ENCODE assay signal across 2 cellular contexts in the genomic region with DNA sequence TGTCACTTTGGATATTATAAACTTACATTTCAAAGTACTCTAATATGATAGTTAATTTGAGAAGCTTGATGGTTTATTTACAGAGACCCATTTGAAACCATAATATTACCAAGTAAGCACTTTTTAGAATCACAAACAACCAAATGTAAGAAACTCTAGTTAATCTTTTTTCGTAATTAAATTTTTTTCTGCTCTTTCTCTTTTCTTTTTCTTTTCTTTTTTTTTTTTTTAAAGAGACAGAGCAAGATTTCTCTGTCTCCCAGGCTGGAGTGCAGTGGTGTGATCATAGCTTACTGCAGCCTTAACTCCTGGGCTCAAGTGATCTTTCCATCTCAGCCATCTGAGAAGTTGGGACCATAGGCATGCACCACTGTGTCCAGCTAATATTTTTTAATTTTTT.
TF ChIP-seq lines count a peak whose summit lies in the region.

No MANE protein-coding gene starts in this region.

TF ChIP-seq in HEK293, 187 proteins besides CTCF, POLR2A, EP300 and RAD21:
- TF ChIP-seq, protein P1, sequence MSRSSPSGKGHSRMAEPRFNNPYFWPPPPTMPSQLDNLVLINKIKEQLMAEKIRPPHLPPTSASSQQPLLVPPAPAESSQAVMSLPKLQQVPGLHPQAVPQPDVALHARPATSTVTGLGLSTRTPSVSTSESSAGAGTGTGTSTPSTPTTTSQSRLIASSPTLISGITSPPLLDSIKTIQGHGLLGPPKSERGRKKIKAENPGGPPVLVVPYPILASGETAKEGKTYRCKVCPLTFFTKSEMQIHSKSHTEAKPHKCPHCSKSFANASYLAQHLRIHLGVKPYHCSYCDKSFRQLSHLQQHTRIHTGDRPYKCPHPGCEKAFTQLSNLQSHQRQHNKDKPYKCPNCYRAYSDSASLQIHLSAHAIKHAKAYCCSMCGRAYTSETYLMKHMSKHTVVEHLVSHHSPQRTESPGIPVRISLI (tag by site-specific recombination; IDR thresholded peaks at IDR 0.05) = peak; percentile 73; the same call in 1 of the 2 replicates
- no peak; the same call in 1 of the 2 replicates for TF ChIP-seq ZXDB (tag by site-specific recombination; IDR thresholded peaks at IDR 0.05)

TF ChIP-seq in K562, 482 proteins besides CTCF, POLR2A, EP300 and RAD21 (continued from another document and continues in another):
- TF ChIP-seq, protein P2, sequence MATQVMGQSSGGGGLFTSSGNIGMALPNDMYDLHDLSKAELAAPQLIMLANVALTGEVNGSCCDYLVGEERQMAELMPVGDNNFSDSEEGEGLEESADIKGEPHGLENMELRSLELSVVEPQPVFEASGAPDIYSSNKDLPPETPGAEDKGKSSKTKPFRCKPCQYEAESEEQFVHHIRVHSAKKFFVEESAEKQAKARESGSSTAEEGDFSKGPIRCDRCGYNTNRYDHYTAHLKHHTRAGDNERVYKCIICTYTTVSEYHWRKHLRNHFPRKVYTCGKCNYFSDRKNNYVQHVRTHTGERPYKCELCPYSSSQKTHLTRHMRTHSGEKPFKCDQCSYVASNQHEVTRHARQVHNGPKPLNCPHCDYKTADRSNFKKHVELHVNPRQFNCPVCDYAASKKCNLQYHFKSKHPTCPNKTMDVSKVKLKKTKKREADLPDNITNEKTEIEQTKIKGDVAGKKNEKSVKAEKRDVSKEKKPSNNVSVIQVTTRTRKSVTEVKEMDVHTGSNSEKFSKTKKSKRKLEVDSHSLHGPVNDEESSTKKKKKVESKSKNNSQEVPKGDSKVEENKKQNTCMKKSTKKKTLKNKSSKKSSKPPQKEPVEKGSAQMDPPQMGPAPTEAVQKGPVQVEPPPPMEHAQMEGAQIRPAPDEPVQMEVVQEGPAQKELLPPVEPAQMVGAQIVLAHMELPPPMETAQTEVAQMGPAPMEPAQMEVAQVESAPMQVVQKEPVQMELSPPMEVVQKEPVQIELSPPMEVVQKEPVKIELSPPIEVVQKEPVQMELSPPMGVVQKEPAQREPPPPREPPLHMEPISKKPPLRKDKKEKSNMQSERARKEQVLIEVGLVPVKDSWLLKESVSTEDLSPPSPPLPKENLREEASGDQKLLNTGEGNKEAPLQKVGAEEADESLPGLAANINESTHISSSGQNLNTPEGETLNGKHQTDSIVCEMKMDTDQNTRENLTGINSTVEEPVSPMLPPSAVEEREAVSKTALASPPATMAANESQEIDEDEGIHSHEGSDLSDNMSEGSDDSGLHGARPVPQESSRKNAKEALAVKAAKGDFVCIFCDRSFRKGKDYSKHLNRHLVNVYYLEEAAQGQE (CRISPR knock-in tag; IDR thresholded peaks at IDR 0.05; ENCODE audit: low read depth) = no peak
- TF ChIP-seq, protein P3, sequence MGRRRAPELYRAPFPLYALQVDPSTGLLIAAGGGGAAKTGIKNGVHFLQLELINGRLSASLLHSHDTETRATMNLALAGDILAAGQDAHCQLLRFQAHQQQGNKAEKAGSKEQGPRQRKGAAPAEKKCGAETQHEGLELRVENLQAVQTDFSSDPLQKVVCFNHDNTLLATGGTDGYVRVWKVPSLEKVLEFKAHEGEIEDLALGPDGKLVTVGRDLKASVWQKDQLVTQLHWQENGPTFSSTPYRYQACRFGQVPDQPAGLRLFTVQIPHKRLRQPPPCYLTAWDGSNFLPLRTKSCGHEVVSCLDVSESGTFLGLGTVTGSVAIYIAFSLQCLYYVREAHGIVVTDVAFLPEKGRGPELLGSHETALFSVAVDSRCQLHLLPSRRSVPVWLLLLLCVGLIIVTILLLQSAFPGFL (CRISPR knock-in tag; IDR thresholded peaks at IDR 0.05) = no peak
- TF ChIP-seq POU5F1 (IDR thresholded peaks at IDR 0.05; ENCODE audit: borderline replicate concordance, low read depth, low read length, partially characterized antibody) (no peak), SMAD3 (CRISPR knock-in tag; conservative IDR thresholded peaks at IDR 0.05) (no peak), WHSC1 (IDR thresholded peaks at IDR 0.05; ENCODE audit: low read length) (no peak), ZNF197 (CRISPR knock-in tag; IDR thresholded peaks at IDR 0.05; ENCODE audit: low read depth) (no peak), ARID2 (IDR thresholded peaks at IDR 0.05) (no peak), FOXA3 (CRISPR knock-in tag; conservative IDR thresholded peaks at IDR 0.05 in 1 of 2, IDR thresholded peaks at IDR 0.05 in 1 of 2) (no peak), PCBP1 (IDR thresholded peaks at IDR 0.05; ENCODE audit: low read depth, low read length, poor library complexity, severe bottlenecking) (no peak), ZBED1 (IDR thresholded peaks at IDR 0.05) (no peak), HSF4 (CRISPR knock-in tag; IDR thresholded peaks at IDR 0.05; ENCODE audit: borderline replicate concordance) (no peak), ZNF212 (CRISPR knock-in tag; IDR thresholded peaks at IDR 0.05) (no peak), ZNF217 (CRISPR knock-in tag; IDR thresholded peaks at IDR 0.05) (no peak), ZNF354B (CRISPR knock-in tag; IDR thresholded peaks at IDR 0.05) (no peak), ZNF586 (CRISPR knock-in tag; conservative IDR thresholded peaks at IDR 0.05) (no peak), MAFF (IDR thresholded peaks at IDR 0.05; ENCODE audit: low read length) (peak; percentile 16; the same call in 1 of the 2 replicates), GTF2E2 (tag; IDR thresholded peaks at IDR 0.05) (no peak), RBM34 (IDR thresholded peaks at IDR 0.05; ENCODE audit: borderline replicate concordance, insufficient read depth, low read length) (no peak), CREBBP (IDR thresholded peaks at IDR 0.05; ENCODE audit: low read depth, low read length) (no peak), XRCC4 (IDR thresholded peaks at IDR 0.05; ENCODE audit: extremely low read depth, insufficient read depth, insufficient read length) (no peak), MAFK (IDR thresholded peaks at IDR 0.05; ENCODE audit: low read length) (0 out of 2 replicates have a peak, but pooled peaks have one; percentile 9), GTF2F1 (IDR thresholded peaks at IDR 0.05; ENCODE audit: low read depth, low read length) (no peak), C11orf30 (IDR thresholded peaks at IDR 0.05; ENCODE audit: low read depth) (peak; percentile 76), SIRT6 (IDR thresholded peaks at IDR 0.05; ENCODE audit: low read depth, low read length) (no peak), ZNF384 (IDR thresholded peaks at IDR 0.05; ENCODE audit: low read depth, low read length) (peak; percentile 72; the same call in 1 of the 2 replicates), BACH1 (tag; IDR thresholded peaks at IDR 0.05) (no peak), ZNF551 (CRISPR knock-in tag; IDR thresholded peaks at IDR 0.05) (no peak), SUPT5H (IDR thresholded peaks at IDR 0.05) (no peak), ZNF316 (IDR thresholded peaks at IDR 0.05) (peak; percentile 88), CCAR2 (IDR thresholded peaks at IDR 0.05; ENCODE audit: low read depth, low read length) (no peak), RAD51 (IDR thresholded peaks at IDR 0.05; ENCODE audit: borderline replicate concordance, low read depth) (no peak), ZNF175 (CRISPR knock-in tag; IDR thresholded peaks at IDR 0.05; ENCODE audit: low read depth) (no peak), ZSCAN29 (IDR thresholded peaks at IDR 0.05) (no peak), TCF7 (IDR thresholded peaks at IDR 0.05; ENCODE audit: borderline replicate concordance) (no peak), CTBP1 (IDR thresholded peaks at IDR 0.05; ENCODE audit: borderline replicate concordance) (no peak), CBX1 (IDR thresholded peaks at IDR 0.05; ENCODE audit: low read depth) (no peak), HDAC1 (IDR thresholded peaks at IDR 0.05) (no peak), GATAD2A (IDR thresholded peaks at IDR 0.05) (no peak), ZNF778 (CRISPR knock-in tag; IDR thresholded peaks at IDR 0.05) (no peak), MAFG (tag; conservative IDR thresholded peaks at IDR 0.05) (peak; percentile 49; the same call in 1 of the 2 replicates), GATA2 (CRISPR knock-in tag; IDR thresholded peaks at IDR 0.05) (no peak), MEF2D (tag; conservative IDR thresholded peaks at IDR 0.05; ENCODE audit: low read depth) (no peak), ZNF695 (CRISPR knock-in tag; IDR thresholded peaks at IDR 0.05) (no peak), ZNF239 (CRISPR knock-in tag; IDR thresholded peaks at IDR 0.05) (no peak), IFI16 (CRISPR knock-in tag; IDR thresholded peaks at IDR 0.05) (no peak), TAF9B (IDR thresholded peaks at IDR 0.05; ENCODE audit: partially characterized antibody) (no peak)
- TF ChIP-seq, protein P4, sequence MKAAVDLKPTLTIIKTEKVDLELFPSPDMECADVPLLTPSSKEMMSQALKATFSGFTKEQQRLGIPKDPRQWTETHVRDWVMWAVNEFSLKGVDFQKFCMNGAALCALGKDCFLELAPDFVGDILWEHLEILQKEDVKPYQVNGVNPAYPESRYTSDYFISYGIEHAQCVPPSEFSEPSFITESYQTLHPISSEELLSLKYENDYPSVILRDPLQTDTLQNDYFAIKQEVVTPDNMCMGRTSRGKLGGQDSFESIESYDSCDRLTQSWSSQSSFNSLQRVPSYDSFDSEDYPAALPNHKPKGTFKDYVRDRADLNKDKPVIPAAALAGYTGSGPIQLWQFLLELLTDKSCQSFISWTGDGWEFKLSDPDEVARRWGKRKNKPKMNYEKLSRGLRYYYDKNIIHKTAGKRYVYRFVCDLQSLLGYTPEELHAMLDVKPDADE (conservative IDR thresholded peaks at IDR 0.05; ENCODE audit: control insufficient read depth, low read depth, low read length) = no peak
- TF ChIP-seq, protein P5, sequence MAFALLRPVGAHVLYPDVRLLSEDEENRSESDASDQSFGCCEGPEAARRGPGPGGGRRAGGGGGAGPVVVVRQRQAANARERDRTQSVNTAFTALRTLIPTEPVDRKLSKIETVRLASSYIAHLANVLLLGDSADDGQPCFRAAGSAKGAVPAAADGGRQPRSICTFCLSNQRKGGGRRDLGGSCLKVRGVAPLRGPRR (CRISPR knock-in tag; IDR thresholded peaks at IDR 0.05) = no peak
- TF ChIP-seq, protein P6, sequence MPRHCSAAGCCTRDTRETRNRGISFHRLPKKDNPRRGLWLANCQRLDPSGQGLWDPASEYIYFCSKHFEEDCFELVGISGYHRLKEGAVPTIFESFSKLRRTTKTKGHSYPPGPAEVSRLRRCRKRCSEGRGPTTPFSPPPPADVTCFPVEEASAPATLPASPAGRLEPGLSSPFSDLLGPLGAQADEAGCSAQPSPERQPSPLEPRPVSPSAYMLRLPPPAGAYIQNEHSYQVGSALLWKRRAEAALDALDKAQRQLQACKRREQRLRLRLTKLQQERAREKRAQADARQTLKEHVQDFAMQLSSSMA (CRISPR knock-in tag; IDR thresholded peaks at IDR 0.05) = no peak
- TF ChIP-seq, protein P7, sequence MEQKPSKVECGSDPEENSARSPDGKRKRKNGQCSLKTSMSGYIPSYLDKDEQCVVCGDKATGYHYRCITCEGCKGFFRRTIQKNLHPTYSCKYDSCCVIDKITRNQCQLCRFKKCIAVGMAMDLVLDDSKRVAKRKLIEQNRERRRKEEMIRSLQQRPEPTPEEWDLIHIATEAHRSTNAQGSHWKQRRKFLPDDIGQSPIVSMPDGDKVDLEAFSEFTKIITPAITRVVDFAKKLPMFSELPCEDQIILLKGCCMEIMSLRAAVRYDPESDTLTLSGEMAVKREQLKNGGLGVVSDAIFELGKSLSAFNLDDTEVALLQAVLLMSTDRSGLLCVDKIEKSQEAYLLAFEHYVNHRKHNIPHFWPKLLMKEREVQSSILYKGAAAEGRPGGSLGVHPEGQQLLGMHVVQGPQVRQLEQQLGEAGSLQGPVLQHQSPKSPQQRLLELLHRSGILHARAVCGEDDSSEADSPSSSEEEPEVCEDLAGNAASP (IDR thresholded peaks at IDR 0.05) = no peak
- TF ChIP-seq, protein P8, sequence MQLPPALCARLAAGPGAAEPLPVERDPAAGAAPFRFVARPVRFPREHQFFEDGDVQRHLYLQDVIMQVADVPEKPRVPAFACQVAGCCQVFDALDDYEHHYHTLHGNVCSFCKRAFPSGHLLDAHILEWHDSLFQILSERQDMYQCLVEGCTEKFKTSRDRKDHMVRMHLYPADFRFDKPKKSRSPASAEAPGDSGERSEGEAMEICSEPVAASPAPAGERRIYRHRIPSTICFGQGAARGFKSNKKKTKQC (CRISPR knock-in tag; IDR thresholded peaks at IDR 0.05) = no peak
- TF ChIP-seq, protein P9, sequence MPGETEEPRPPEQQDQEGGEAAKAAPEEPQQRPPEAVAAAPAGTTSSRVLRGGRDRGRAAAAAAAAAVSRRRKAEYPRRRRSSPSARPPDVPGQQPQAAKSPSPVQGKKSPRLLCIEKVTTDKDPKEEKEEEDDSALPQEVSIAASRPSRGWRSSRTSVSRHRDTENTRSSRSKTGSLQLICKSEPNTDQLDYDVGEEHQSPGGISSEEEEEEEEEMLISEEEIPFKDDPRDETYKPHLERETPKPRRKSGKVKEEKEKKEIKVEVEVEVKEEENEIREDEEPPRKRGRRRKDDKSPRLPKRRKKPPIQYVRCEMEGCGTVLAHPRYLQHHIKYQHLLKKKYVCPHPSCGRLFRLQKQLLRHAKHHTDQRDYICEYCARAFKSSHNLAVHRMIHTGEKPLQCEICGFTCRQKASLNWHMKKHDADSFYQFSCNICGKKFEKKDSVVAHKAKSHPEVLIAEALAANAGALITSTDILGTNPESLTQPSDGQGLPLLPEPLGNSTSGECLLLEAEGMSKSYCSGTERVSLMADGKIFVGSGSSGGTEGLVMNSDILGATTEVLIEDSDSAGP (CRISPR knock-in tag; IDR thresholded peaks at IDR 0.05) = peak; percentile 62; the same call in 1 of the 2 replicates
- TF ChIP-seq, protein P10, sequence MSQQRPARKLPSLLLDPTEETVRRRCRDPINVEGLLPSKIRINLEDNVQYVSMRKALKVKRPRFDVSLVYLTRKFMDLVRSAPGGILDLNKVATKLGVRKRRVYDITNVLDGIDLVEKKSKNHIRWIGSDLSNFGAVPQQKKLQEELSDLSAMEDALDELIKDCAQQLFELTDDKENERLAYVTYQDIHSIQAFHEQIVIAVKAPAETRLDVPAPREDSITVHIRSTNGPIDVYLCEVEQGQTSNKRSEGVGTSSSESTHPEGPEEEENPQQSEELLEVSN (IDR thresholded peaks at IDR 0.05; ENCODE audit: borderline replicate concordance in 1 of 2, extremely low read depth in 1 of 2, insufficient read depth in 1 of 2, insufficient read length in 1 of 2, low read depth in 1 of 2, low read length in 1 of 2, poor library complexity in 1 of 2, severe bottlenecking in 1 of 2) = no peak
- TF ChIP-seq, protein P11, sequence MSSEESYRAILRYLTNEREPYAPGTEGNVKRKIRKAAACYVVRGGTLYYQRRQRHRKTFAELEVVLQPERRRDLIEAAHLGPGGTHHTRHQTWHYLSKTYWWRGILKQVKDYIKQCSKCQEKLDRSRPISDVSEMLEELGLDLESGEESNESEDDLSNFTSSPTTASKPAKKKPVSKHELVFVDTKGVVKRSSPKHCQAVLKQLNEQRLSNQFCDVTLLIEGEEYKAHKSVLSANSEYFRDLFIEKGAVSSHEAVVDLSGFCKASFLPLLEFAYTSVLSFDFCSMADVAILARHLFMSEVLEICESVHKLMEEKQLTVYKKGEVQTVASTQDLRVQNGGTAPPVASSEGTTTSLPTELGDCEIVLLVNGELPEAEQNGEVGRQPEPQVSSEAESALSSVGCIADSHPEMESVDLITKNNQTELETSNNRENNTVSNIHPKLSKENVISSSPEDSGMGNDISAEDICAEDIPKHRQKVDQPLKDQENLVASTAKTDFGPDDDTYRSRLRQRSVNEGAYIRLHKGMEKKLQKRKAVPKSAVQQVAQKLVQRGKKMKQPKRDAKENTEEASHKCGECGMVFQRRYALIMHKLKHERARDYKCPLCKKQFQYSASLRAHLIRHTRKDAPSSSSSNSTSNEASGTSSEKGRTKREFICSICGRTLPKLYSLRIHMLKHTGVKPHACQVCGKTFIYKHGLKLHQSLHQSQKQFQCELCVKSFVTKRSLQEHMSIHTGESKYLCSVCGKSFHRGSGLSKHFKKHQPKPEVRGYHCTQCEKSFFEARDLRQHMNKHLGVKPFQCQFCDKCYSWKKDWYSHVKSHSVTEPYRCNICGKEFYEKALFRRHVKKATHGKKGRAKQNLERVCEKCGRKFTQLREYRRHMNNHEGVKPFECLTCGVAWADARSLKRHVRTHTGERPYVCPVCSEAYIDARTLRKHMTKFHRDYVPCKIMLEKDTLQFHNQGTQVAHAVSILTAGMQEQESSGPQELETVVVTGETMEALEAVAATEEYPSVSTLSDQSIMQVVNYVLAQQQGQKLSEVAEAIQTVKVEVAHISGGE (CRISPR knock-in tag; IDR thresholded peaks at IDR 0.05) = no peak
